ENCODE assay signal across 16 cellular contexts in genomic region chr10:72953687-72954086, GRCh38. TPM values are rescaled to one million over a fixed set of nuclear protein-coding genes. Genes with fewer than 3 reads are reported as not detected.
DNase-seq lines count a peak whose midpoint lies in the region; ATAC-seq and TF ChIP-seq lines count a peak whose summit lies in the region.
"Had no signal": no experiment of that assay in that cellular context is flagged by ENCODE, and none has a peak within 500 bp of the region (broad histone marks: within the 10 kb centered on the region; RNA-seq: fewer than 3 reads in every experiment).

No MANE protein-coding gene starts in this region.

- no peak overlapping the region for H3K4me3 Mint-ChIP-seq in glutamatergic neuron (ENCODE audit: unreplicated experiment)
- no peak overlapping the region for H3K4me3 Mint-ChIP-seq in CD4-positive, alpha-beta T cell

- H3K4me3 ChIP-seq in lower lobe of right lung, result no peak overlapping the region

- H3K9me3 ChIP-seq in lower lobe of right lung, result no peaks in the 10 kb centered on the region
- no peaks in the 10 kb centered on the region for H3K9me3 ChIP-seq in CD4-positive, alpha-beta T cell (ENCODE audit: control insufficient read depth, low read length)

- TF ChIP-seq CTCF in glutamatergic neuron (IDR thresholded peaks at IDR 0.05; ENCODE audit: partially characterized antibody, unreplicated experiment), result no peak
- TF ChIP-seq CTCF in lower lobe of right lung (IDR thresholded peaks at IDR 0.05), result no peak
- TF ChIP-seq CTCF in CD4-positive, alpha-beta T cell (IDR thresholded peaks at IDR 0.05), result no peak

- no peaks in the 10 kb centered on the region for H3K4me1 ChIP-seq in lower lobe of right lung

- CTCF ChIA-PET in CD4-positive, alpha-beta T cell (lab: Charles Lee), result no interaction called here

- ATAC-seq in lower lobe of right lung (peak; percentile 39 to 47), GM21723 (IDR thresholded peaks at IDR 0.05; ENCODE audit: unreplicated experiment) (no peak), HG03175 (IDR thresholded peaks at IDR 0.05; ENCODE audit: unreplicated experiment) (no peak)
- ATAC-seq in CD4-positive, alpha-beta T cell (ENCODE audit: poor library complexity), result no peak

- DNase-seq in AG20443 (ENCODE audit: low spot score) (peak; percentile 29), M059J (ENCODE audit: low read depth) (peak; percentile 3), glutamatergic neuron (peak; percentile 42), lower lobe of right lung (no peak)
- no peak for DNase-seq in CD4-positive, alpha-beta T cell
- no peak for DNase-seq in activated CD4-positive, CD25-positive, alpha-beta regulatory T cell treated with anti-CD3 and anti-CD28 coated beads, Interleukin-2, amount 50 U/mL, for 72 hours
- DNase-seq: activated CD8-positive, alpha-beta memory T cell treated with anti-CD3 and anti-CD28 coated beads, Interleukin-2, amount 50 U/mL, for 48 hours; erythroblast; hypothalamus; NCI-H1930; stimulated activated CD4-positive, alpha-beta T cell treated with anti-CD3 and anti-CD28 coated beads, Interleukin-2, amount 100 ng/mL, for 48 hours; trophoblast cell had no signal

- H3K27ac Mint-ChIP-seq in glutamatergic neuron (ENCODE audit: unreplicated experiment), result no peak overlapping the region
- H3K27ac Mint-ChIP-seq in CD4-positive, alpha-beta T cell, result no peak overlapping the region

- POLR2A ChIA-PET in CD4-positive, alpha-beta T cell (lab: Charles Lee), result no interaction called here

- H3K9me3 Mint-ChIP-seq in glutamatergic neuron (ENCODE audit: unreplicated experiment), result no peaks in the 10 kb centered on the region
- H3K9me3 Mint-ChIP-seq in CD4-positive, alpha-beta T cell, result no peaks in the 10 kb centered on the region

- no peaks in the 10 kb centered on the region for H3K27me3 Mint-ChIP-seq in glutamatergic neuron (ENCODE audit: unreplicated experiment)
- H3K27me3 Mint-ChIP-seq in CD4-positive, alpha-beta T cell, result peaks cover 21% of the 10 kb centered on the region

- intact Hi-C loops in lower lobe of right lung (cut with DNase I), result no loop called here
- intact Hi-C loops in CD4-positive, alpha-beta T cell (cut with DNase I, micrococcal nuclease), result no loop called here

- no peaks in the 10 kb centered on the region for H3K36me3 Mint-ChIP-seq in glutamatergic neuron (ENCODE audit: unreplicated experiment)
- no peaks in the 10 kb centered on the region for H3K36me3 Mint-ChIP-seq in CD4-positive, alpha-beta T cell (ENCODE audit: low read depth)

- H3K27ac ChIP-seq in lower lobe of right lung, result no peak overlapping the region
- H3K27ac ChIP-seq in CD4-positive, alpha-beta T cell (ENCODE audit: low read depth, low read length), result no peak overlapping the region

- peaks cover 3% of the 10 kb centered on the region for H3K4me1 Mint-ChIP-seq in glutamatergic neuron (ENCODE audit: low read depth, unreplicated experiment)
- H3K4me1 Mint-ChIP-seq in CD4-positive, alpha-beta T cell (ENCODE audit: low read depth), result no peaks in the 10 kb centered on the region

- H3K36me3 ChIP-seq in lower lobe of right lung, result no peaks in the 10 kb centered on the region

- no peaks in the 10 kb centered on the region for H3K27me3 ChIP-seq in lower lobe of right lung (ENCODE audit: low read depth)
- H3K27me3 ChIP-seq in CD4-positive, alpha-beta T cell (ENCODE audit: control insufficient read depth, insufficient read depth, low read length), result no peaks in the 10 kb centered on the region

RNA-seq across cellular contexts. Expression of gene PLA2G12B, which starts 0.9 kb away (rescaled TPM):
- total RNA-seq in M059J (2014; rRNA removed; shearing (Covaris generic)), result not detected in 2 replicates
- total RNA-seq in glutamatergic neuron (ENCODE audit: unreplicated experiment) (not detected), lower lobe of right lung (2.0 TPM)
- not detected for total RNA-seq in CD4-positive, alpha-beta T cell
- total RNA-seq: LHCN-M2, mononuclear cell had no signal

Comparison
In these comparisons a context has a peak if more than half of its experiments do, and no peak if none do; other contexts are left out.
1. DNase-seq: peak in AG20443 (single experiment), M059J (single experiment) and glutamatergic neuron (single experiment); none in lower lobe of right lung (single experiment), CD4-positive, alpha-beta T cell (0 of 10) and activated CD4-positive, CD25-positive, alpha-beta regulatory T cell treated with anti-CD3 and anti-CD28 coated beads, Interleukin-2, amount 50 U/mL, for 72 hours (single experiment).
2. ATAC-seq: peak in lower lobe of right lung (2 of 2); none in GM21723 (single experiment), HG03175 (single experiment) and CD4-positive, alpha-beta T cell (single experiment).